Comparison of ENCODE assay signal across 9 cellular contexts in genomic region chr1:225735252-225736149, GRCh38. TPM values are rescaled to one million over a fixed set of nuclear protein-coding genes. Genes with fewer than 3 reads are reported as not detected.
A peak's percentile ranks its signal among the peaks of the same experiment; 100 is the strongest.
DNase-seq lines count a peak whose midpoint lies in the region; ATAC-seq and TF ChIP-seq lines count a peak whose summit lies in the region.
"Had no signal": no experiment of that assay in that cellular context is flagged by ENCODE, and none has a peak within 500 bp of the region (broad histone marks: within the 10 kb centered on the region; RNA-seq: fewer than 3 reads in every experiment).

No MANE protein-coding gene starts in this region.

- H3K9me3 Mint-ChIP-seq in GM23338, result no peaks in the 10 kb centered on the region

- no peaks in the 10 kb centered on the region for H3K27me3 ChIP-seq in colonic mucosa
- peaks cover 16% of the 10 kb centered on the region for H3K27me3 ChIP-seq in GM23338 (ENCODE audit: insufficient read depth)

- peaks cover 20% of the 10 kb centered on the region for H3K4me1 Mint-ChIP-seq in GM23338
- H3K4me1 Mint-ChIP-seq: B cell had no signal

- H4K20me1 ChIP-seq in GM23338 (replicated peaks; ENCODE audit: insufficient read depth), result no peaks in the 10 kb centered on the region

- ATAC-seq in mucosa of descending colon (peak; percentile 72), GM23338 (no peak), HG02840 (IDR thresholded peaks at IDR 0.05; ENCODE audit: low FRiP score, unreplicated experiment) (no peak)

- DNase-seq in NCI-H82 (lab: John Stamatoyannopoulos, UW) (peak; percentile 80), NCI-H82 treated with DMSO at 0.1 percent for 48 hours (lab: John Stamatoyannopoulos, UW; ENCODE audit: unreplicated experiment) (no peak), colonic mucosa (peak; percentile 39), mucosa of descending colon (peak in 2 of 3 donors; percentile 27 to 64), CD1c-positive myeloid dendritic cell (ENCODE audit: extremely low spot score) (no peak), GM23338 (ENCODE audit: low spot score) (no peak), NAMALWA (ENCODE audit: low spot score) (no peak)

- intact Hi-C loops in colonic mucosa (cut with DNase I) (no loop called here), mucosa of descending colon (cut with DNase I, micrococcal nuclease) (no loop called here)

- no peak overlapping the region for H3K9ac ChIP-seq in colonic mucosa (ENCODE audit: low read depth in 2 of 2, low read length in 2 of 2)

- H3K9me3 ChIP-seq in colonic mucosa, result no peaks in the 10 kb centered on the region
- no peaks in the 10 kb centered on the region for H3K9me3 ChIP-seq in mucosa of descending colon

- no peak overlapping the region for H3K4me2 ChIP-seq in GM23338

- no peak overlapping the region for H3K4me3 Mint-ChIP-seq in GM23338
- H3K4me3 Mint-ChIP-seq: B cell had no signal

- H2AFZ ChIP-seq in GM23338, result no peak overlapping the region; the same call in 1 of the 2 replicates

- H3K9me2 ChIP-seq in GM23338 (ENCODE audit: insufficient read depth), result no peaks in the 10 kb centered on the region

- no peaks in the 10 kb centered on the region for H3K36me3 Mint-ChIP-seq in GM23338 (ENCODE audit: low read depth)

- no peak overlapping the region for H3K27ac Mint-ChIP-seq in GM23338
- H3K27ac Mint-ChIP-seq: B cell had no signal

- H3K27ac ChIP-seq in colonic mucosa (no peak overlapping the region), GM23338 (ENCODE audit: low read depth) (no peak overlapping the region)

- TF ChIP-seq CTCF in colonic mucosa (IDR thresholded peaks at IDR 0.05) (no peak), mucosa of descending colon (IDR thresholded peaks at IDR 0.05) (no peak), GM23338 (conservative IDR thresholded peaks at IDR 0.05; ENCODE audit: low read depth in 2 of 2) (no peak)

- H3K4me3 ChIP-seq in colonic mucosa (no peak overlapping the region), mucosa of descending colon (no peak overlapping the region), GM23338 (no peak overlapping the region)

- H3K4me1 ChIP-seq in colonic mucosa (no peaks in the 10 kb centered on the region), mucosa of descending colon (ENCODE audit: low read depth) (no peaks in the 10 kb centered on the region), GM23338 (ENCODE audit: insufficient read depth) (no peaks in the 10 kb centered on the region)

- H3K36me3 ChIP-seq in colonic mucosa (no peaks in the 10 kb centered on the region), mucosa of descending colon (ENCODE audit: low read depth) (no peaks in the 10 kb centered on the region), GM23338 (ENCODE audit: insufficient read depth) (no peaks in the 10 kb centered on the region)

- no peaks in the 10 kb centered on the region for H3K79me2 ChIP-seq in GM23338 (replicated peaks; ENCODE audit: insufficient read depth)

- no peaks in the 10 kb centered on the region for H3F3A ChIP-seq in GM23338 (replicated peaks; ENCODE audit: low read depth)

- peaks cover 4% of the 10 kb centered on the region for H3K27me3 Mint-ChIP-seq in GM23338 (ENCODE audit: insufficient read depth, low read depth, poor library complexity)

TF ChIP-seq in GM23338, 12 proteins besides CTCF, POLR2A, EP300 and RAD21:
- TF ChIP-seq STAT1 (IDR thresholded peaks at IDR 0.05; ENCODE audit: unreplicated experiment), result no peak
- TF ChIP-seq ZNF331 (CRISPR knock-in tag; IDR thresholded peaks at IDR 0.05; ENCODE audit: low read depth), result no peak
- TF ChIP-seq, protein P1, sequence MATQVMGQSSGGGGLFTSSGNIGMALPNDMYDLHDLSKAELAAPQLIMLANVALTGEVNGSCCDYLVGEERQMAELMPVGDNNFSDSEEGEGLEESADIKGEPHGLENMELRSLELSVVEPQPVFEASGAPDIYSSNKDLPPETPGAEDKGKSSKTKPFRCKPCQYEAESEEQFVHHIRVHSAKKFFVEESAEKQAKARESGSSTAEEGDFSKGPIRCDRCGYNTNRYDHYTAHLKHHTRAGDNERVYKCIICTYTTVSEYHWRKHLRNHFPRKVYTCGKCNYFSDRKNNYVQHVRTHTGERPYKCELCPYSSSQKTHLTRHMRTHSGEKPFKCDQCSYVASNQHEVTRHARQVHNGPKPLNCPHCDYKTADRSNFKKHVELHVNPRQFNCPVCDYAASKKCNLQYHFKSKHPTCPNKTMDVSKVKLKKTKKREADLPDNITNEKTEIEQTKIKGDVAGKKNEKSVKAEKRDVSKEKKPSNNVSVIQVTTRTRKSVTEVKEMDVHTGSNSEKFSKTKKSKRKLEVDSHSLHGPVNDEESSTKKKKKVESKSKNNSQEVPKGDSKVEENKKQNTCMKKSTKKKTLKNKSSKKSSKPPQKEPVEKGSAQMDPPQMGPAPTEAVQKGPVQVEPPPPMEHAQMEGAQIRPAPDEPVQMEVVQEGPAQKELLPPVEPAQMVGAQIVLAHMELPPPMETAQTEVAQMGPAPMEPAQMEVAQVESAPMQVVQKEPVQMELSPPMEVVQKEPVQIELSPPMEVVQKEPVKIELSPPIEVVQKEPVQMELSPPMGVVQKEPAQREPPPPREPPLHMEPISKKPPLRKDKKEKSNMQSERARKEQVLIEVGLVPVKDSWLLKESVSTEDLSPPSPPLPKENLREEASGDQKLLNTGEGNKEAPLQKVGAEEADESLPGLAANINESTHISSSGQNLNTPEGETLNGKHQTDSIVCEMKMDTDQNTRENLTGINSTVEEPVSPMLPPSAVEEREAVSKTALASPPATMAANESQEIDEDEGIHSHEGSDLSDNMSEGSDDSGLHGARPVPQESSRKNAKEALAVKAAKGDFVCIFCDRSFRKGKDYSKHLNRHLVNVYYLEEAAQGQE (IDR thresholded peaks at IDR 0.05; ENCODE audit: unreplicated experiment), result no peak
- no peak for TF ChIP-seq ZNF114 (CRISPR knock-in tag; IDR thresholded peaks at IDR 0.05)
- no peak for TF ChIP-seq JUNB (IDR thresholded peaks at IDR 0.05; ENCODE audit: unreplicated experiment)
- TF ChIP-seq ETS1 (IDR thresholded peaks at IDR 0.05), result no peak
- no peak for TF ChIP-seq EZH2phosphoT487 (IDR thresholded peaks at IDR 0.05; ENCODE audit: unreplicated experiment)
- TF ChIP-seq CREB1 (CRISPR knock-in tag; IDR thresholded peaks at IDR 0.05; ENCODE audit: low read depth), result no peak

RNA-seq across cellular contexts. Expression of gene SRP9, which starts 42.1 kb away (rescaled TPM):
- total RNA-seq in colonic mucosa (100 to 1,000 TPM; 233 to 264 TPM), mucosa of descending colon (100 to 1,000 TPM; 168 to 208 (median 187) TPM)
- 640 and 749 TPM in 2 replicates for total RNA-seq in GM23338 (2014; rRNA removed; shearing (Covaris generic))
- polyA plus RNA-seq in GM23338 (2016; fragmentation: Nextera tagmentation; extraction: Ambion mirVana), result 590 and 728 TPM in 2 replicates

Comparison
In these comparisons a context has a peak if more than half of its experiments do, and no peak if none do; other contexts are left out.
1. DNase-seq: peak in NCI-H82 (single experiment), colonic mucosa (single experiment) and mucosa of descending colon (2 of 3); none in NCI-H82 treated with DMSO at 0.1 percent for 48 hours (single experiment), CD1c-positive myeloid dendritic cell (single experiment), GM23338 (single experiment) and NAMALWA (single experiment).